1 cellular context compared by ENCODE assay signal in the genomic region with DNA sequence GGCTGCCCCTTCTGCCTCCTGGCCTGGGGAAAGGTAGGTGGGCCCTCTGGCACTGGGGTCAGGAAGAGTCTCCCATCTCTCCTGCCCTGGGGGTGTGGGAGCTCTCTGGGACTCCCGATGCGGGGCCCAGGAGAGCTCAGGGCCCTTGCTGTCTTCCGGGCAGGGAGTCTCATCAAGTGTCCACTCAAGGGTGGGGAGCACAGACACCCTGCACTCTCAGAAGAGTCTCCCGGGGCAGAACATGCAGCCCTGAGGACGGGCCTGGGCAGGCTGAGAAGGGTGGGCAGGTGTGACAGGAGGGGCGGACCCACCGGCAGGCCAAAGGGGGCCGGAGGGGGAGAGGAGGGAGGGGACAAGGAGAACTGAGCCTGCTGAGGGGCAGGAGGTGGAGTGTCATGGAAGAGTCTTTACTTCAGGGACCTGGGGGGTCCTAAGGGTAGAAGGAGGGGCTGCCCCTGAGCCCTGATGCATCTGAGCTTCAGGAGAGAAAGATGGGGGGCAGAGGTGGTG.
TF ChIP-seq lines count a peak whose summit lies in the region.

No MANE protein-coding gene starts in this region.

TF ChIP-seq in H1, 55 proteins besides CTCF, POLR2A, EP300 and RAD21:
- no peak for TF ChIP-seq TBP (IDR thresholded peaks at IDR 0.05; ENCODE audit: low read depth, low read length)
- no peak for TF ChIP-seq CEBPB (IDR thresholded peaks at IDR 0.05; ENCODE audit: low read depth, low read length)
- no peak for TF ChIP-seq NANOG (IDR thresholded peaks at IDR 0.05; ENCODE audit: insufficient read depth, low read depth, low read length, poor library complexity, severe bottlenecking)
- no peak for TF ChIP-seq CHD2 (IDR thresholded peaks at IDR 0.05; ENCODE audit: low read length)
- TF ChIP-seq KDM1A (IDR thresholded peaks at IDR 0.05; ENCODE audit: borderline replicate concordance, low read length), result no peak
- TF ChIP-seq SP1 (IDR thresholded peaks at IDR 0.05; ENCODE audit: low read depth, low read length), result no peak
- TF ChIP-seq JUN (IDR thresholded peaks at IDR 0.05; ENCODE audit: low read depth, low read length), result no peak
- TF ChIP-seq CBX5 (IDR thresholded peaks at IDR 0.05; ENCODE audit: low read depth, low read length), result no peak
- TF ChIP-seq TCF12 (IDR thresholded peaks at IDR 0.05; ENCODE audit: low read depth, low read length), result no peak
- TF ChIP-seq EZH2 (IDR thresholded peaks at IDR 0.05; ENCODE audit: low read depth, low read length, severe bottlenecking), result no peak
- TF ChIP-seq SIN3A (conservative IDR thresholded peaks at IDR 0.05 in 1 of 2, IDR thresholded peaks at IDR 0.05 in 1 of 2; ENCODE audit: low read depth in 1 of 2, low read length in 2 of 2), result no peak
- no peak for TF ChIP-seq RXRA (IDR thresholded peaks at IDR 0.05; ENCODE audit: insufficient read depth, low read depth, low read length)
- TF ChIP-seq CHD1 (IDR thresholded peaks at IDR 0.05; ENCODE audit: low read depth, low read length), result no peak
- no peak for TF ChIP-seq SP4 (IDR thresholded peaks at IDR 0.05; ENCODE audit: low read length)
- TF ChIP-seq HDAC6 (IDR thresholded peaks at IDR 0.05; ENCODE audit: low read depth, low read length), result no peak
- TF ChIP-seq GABPA (IDR thresholded peaks at IDR 0.05; ENCODE audit: borderline replicate concordance, insufficient read depth, low read length), result no peak
- TF ChIP-seq BRCA1 (IDR thresholded peaks at IDR 0.05; ENCODE audit: low read depth, low read length), result no peak
- no peak for TF ChIP-seq TAF7 (optimal IDR thresholded peaks at IDR 0.05; ENCODE audit: borderline replicate concordance, low read depth, low read length)
